Comparison of ENCODE assay signal across 18 cellular contexts in genomic region chr6:88367248-88367647, GRCh38.
DNase-seq lines count a peak whose midpoint lies in the region; ATAC-seq and TF ChIP-seq lines count a peak whose summit lies in the region.
"Had no signal": no experiment of that assay in that cellular context is flagged by ENCODE, and none has a peak within 500 bp of the region (broad histone marks: within the 10 kb centered on the region; RNA-seq: fewer than 3 reads in every experiment).

No MANE protein-coding gene starts in this region.

- H3K4me3 ChIP-seq in adrenal gland = no peak overlapping the region
- no peak overlapping the region for H3K4me3 ChIP-seq in A673 (ENCODE audit: low read depth, low read length, poor library complexity, severe bottlenecking)
- no peak overlapping the region for H3K4me3 ChIP-seq in neural progenitor cell
- H3K4me3 ChIP-seq: BLaER1 had no signal

- ATAC-seq in foreskin keratinocyte = no peak
- ATAC-seq: CD8-positive, alpha-beta T cell had no signal

- H3K9me3 Mint-ChIP-seq in neural progenitor cell = no peaks in the 10 kb centered on the region
- H3K9me3 Mint-ChIP-seq: CD8-positive, alpha-beta T cell had no signal

- H3K27me3 Mint-ChIP-seq in neural progenitor cell (ENCODE audit: insufficient read depth, low read depth) = peaks cover 2% of the 10 kb centered on the region

- POLR2A ChIA-PET in A673 (lab: Charles Lee; ENCODE audit: low non-redundant PET) = no interaction called here

- 31 to 55% (median 35%) methylated on average over 1 of the region's 1 CpG for WGBS in adrenal gland, 4 donors

- no peak for TF ChIP-seq POLR2A in adrenal gland (IDR thresholded peaks at IDR 0.05)

- no peak overlapping the region for H3K9ac ChIP-seq in neural progenitor cell
- H3K9ac ChIP-seq: BLaER1 had no signal

- no peaks in the 10 kb centered on the region for H3K27me3 ChIP-seq in adrenal gland
- H3K27me3 ChIP-seq in foreskin keratinocyte = no peaks in the 10 kb centered on the region
- H3K27me3 ChIP-seq in A673 (replicated peaks; ENCODE audit: insufficient read depth, low read depth, low read length, poor library complexity) = peaks cover 11% of the 10 kb centered on the region
- no peaks in the 10 kb centered on the region for H3K27me3 ChIP-seq in neural progenitor cell
- H3K27me3 ChIP-seq: BLaER1 had no signal

- H3K79me2 ChIP-seq in neural progenitor cell (ENCODE audit: low read depth) = no peaks in the 10 kb centered on the region

- no peaks in the 10 kb centered on the region for H3K36me3 ChIP-seq in adrenal gland (replicated peaks in 1 of 2)
- H3K36me3 ChIP-seq in A673 (ENCODE audit: insufficient read depth, low read length, poor library complexity, severe bottlenecking) = no peaks in the 10 kb centered on the region
- no peaks in the 10 kb centered on the region for H3K36me3 ChIP-seq in neural progenitor cell
- H3K36me3 ChIP-seq: BLaER1 had no signal

- H3K36me3 Mint-ChIP-seq in neural progenitor cell = no peaks in the 10 kb centered on the region
- H3K36me3 Mint-ChIP-seq: CD8-positive, alpha-beta T cell had no signal

- H3K4me3 Mint-ChIP-seq in neural progenitor cell = no peak overlapping the region
- H3K4me3 Mint-ChIP-seq: CD8-positive, alpha-beta T cell had no signal

- no peak for TF ChIP-seq CTCF in adrenal gland (IDR thresholded peaks at IDR 0.05)
- TF ChIP-seq CTCF in foreskin keratinocyte (conservative IDR thresholded peaks at IDR 0.05) = no peak
- no peak for TF ChIP-seq CTCF in A673 (conservative IDR thresholded peaks at IDR 0.05; ENCODE audit: low read depth, low read length)
- TF ChIP-seq CTCF in neural progenitor cell (IDR thresholded peaks at IDR 0.05) = no peak

- no peak overlapping the region for H3K4me2 ChIP-seq in neural progenitor cell
- H3K4me2 ChIP-seq: BLaER1 had no signal

- no peaks in the 10 kb centered on the region for H3K4me1 Mint-ChIP-seq in neural progenitor cell

- BruUV-seq in A673 (replicated peaks; lab: Mats Ljungman, UMichigan) = no TSS peak

- H3F3A ChIP-seq in neural progenitor cell (ENCODE audit: low read depth) = no peaks in the 10 kb centered on the region

- H3K9me3 ChIP-seq in adrenal gland (replicated peaks in 1 of 3) (no peaks in the 10 kb centered on the region), A673 (ENCODE audit: low read depth, low read length, poor library complexity, severe bottlenecking) (no peaks in the 10 kb centered on the region), neural progenitor cell (ENCODE audit: low read depth) (no peaks in the 10 kb centered on the region)
- H3K9me3 ChIP-seq: BLaER1 had no signal

- CTCF ChIA-PET in A673 (lab: Charles Lee) = no interaction called here

- H2AFZ ChIP-seq in neural progenitor cell (replicated peaks) = no peak overlapping the region

- intact Hi-C loops in adrenal gland (cut with DNase I) (no loop called here), A673 (cut with micrococcal nuclease; ENCODE audit: unreplicated experiment) (no loop called here)

- DNase-seq in M059J (ENCODE audit: low read depth) = peak; percentile 36
- DNase-seq in adrenal gland = no peak
- no peak for DNase-seq in foreskin keratinocyte
- DNase-seq in A673 (ENCODE audit: low spot score) = no peak
- DNase-seq in GM19238 (ENCODE audit: insufficient read length, low spot score) = no peak
- DNase-seq in NCI-H2107 treated with DMSO at 0.1 percent for 48 hours (lab: John Stamatoyannopoulos, UW; ENCODE audit: unreplicated experiment) = no peak
- no peak for DNase-seq in neural progenitor cell (ENCODE audit: low spot score)
- DNase-seq: CD8-positive, alpha-beta T cell; DMS79; GOT3; NCI-H1048; NCI-H2107; NCI-H226; NCI-H526; NK-92 treated with Interleukin-12 subunit alpha and Interleukin-12 subunit beta, amount 100 ng/mL, for 24 hours; SHP77 treated with DMSO at 0.1 percent for 48 hours had no signal

- H3K27ac Mint-ChIP-seq in neural progenitor cell = no peak overlapping the region
- H3K27ac Mint-ChIP-seq: CD8-positive, alpha-beta T cell had no signal

- no peaks in the 10 kb centered on the region for H4K20me1 ChIP-seq in neural progenitor cell (ENCODE audit: low read depth)
- H4K20me1 ChIP-seq: BLaER1 had no signal

- H3K27ac ChIP-seq in adrenal gland (peak overlapping the region in 3 of 5 donors; percentile 17 to 71 (median 22)), foreskin keratinocyte (peak overlapping the region; percentile 33), A673 (ENCODE audit: low read depth, low read length, poor library complexity, severe bottlenecking) (no peak overlapping the region), neural progenitor cell (no peak overlapping the region)
- H3K27ac ChIP-seq: BLaER1, HL-60 had no signal

- H3K4me1 ChIP-seq in adrenal gland (replicated peaks in 1 of 2) = no peaks in the 10 kb centered on the region
- peaks cover 18% of the 10 kb centered on the region for H3K4me1 ChIP-seq in foreskin keratinocyte
- H3K4me1 ChIP-seq in A673 (ENCODE audit: insufficient read depth, low read length, poor library complexity, severe bottlenecking) = no peaks in the 10 kb centered on the region
- no peaks in the 10 kb centered on the region for H3K4me1 ChIP-seq in neural progenitor cell
- H3K4me1 ChIP-seq: BLaER1 had no signal

Comparison
In these comparisons a context has a peak if more than half of its experiments do, and no peak if none do; other contexts are left out.
1. H3K27ac ChIP-seq: peak in adrenal gland (3 of 5) and foreskin keratinocyte (single experiment); none in A673 (single experiment) and neural progenitor cell (single experiment).